In the genomic region with DNA sequence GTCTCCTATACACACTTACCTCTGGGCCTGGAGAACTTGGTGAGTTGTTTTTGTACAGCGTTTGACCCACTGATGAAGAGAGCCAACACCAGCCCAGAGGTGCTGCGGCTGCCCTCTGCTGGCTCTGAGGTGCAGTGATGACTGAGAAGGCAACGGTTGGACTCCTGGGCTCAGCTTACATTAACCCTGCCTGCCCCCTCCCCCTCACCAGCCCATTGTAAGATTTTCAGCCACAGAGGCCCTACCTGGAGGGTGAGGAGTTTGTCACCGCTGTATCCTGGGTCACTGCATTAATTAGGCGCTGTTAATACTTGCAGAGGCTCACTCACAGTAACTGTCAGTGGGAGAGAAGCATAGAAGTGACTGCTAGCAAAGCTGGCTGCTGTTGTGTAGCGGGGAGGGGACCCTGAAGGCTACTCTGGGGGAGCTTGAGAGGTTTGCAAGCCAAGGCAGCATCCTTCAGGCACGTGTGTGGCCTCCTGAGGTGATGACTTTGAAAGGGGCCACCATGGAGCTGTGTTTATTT, we compare ENCODE assay signal across 8 cellular contexts. TPM values are rescaled to one million over a fixed set of nuclear protein-coding genes. Genes with fewer than 3 reads are reported as not detected.
A peak's percentile ranks its signal among the peaks of the same experiment; 100 is the strongest.
DNase-seq lines count a peak whose midpoint lies in the region; FAIRE-seq and TF ChIP-seq lines count a peak whose summit lies in the region.

No MANE protein-coding gene starts in this region.

- H4K5ac ChIP-seq in H1 (ENCODE audit: insufficient read length, low read depth, low read length), result peak overlapping the region; percentile 45

- no peak overlapping the region for H3K4ac ChIP-seq in H1 (replicated peaks; ENCODE audit: insufficient read length, low read depth, low read length)

- no peak overlapping the region for H3K56ac ChIP-seq in H1 (replicated peaks; ENCODE audit: insufficient read length, low read depth, low read length)

- peaks cover 0 to 5% of the 10 kb centered on the region in 2 experiments; a peak in 1 of 4 replicates for H3K79me2 ChIP-seq in H1 (ENCODE audit: control insufficient read depth in 1 of 2, insufficient read depth in 2 of 2, low read length in 2 of 2)

- no peak overlapping the region for H4K91ac ChIP-seq in H1 (replicated peaks; ENCODE audit: insufficient read length, low read length)

- no peak overlapping the region for H3K23ac ChIP-seq in H1 (ENCODE audit: insufficient read length)

- H2BK20ac ChIP-seq in H1 (ENCODE audit: low read length), result 0 out of 2 replicates have a peak overlapping the region, but pooled peaks have one; percentile 1

- H3K79me1 ChIP-seq in H1 (ENCODE audit: low read depth, low read length), result no peaks in the 10 kb centered on the region

- no peaks in the 10 kb centered on the region for H3K27me3 ChIP-seq in H1 (replicated peaks in 1 of 4; ENCODE audit: control insufficient read depth in 3 of 4, extremely low read depth in 1 of 4, insufficient read depth in 3 of 4, low read length in 3 of 4)

- no peaks in the 10 kb centered on the region for H3K23me2 ChIP-seq in H1 (ENCODE audit: low read depth, low read length)

- CTCF ChIA-PET in activated CD4-positive, alpha-beta memory T cell treated with anti-CD3 and anti-CD28 coated beads, Interleukin-2, amount 10 ng/mL, durations not matched to agents 7 days and 5 days (lab: Charles Lee), result interaction anchor here (0.7 to 6.0 kb wide), 15 partner anchors 8 to 275 kb away, joined by 3 to 53 read pairs (median 5); a partner anchor contains a TSS
- CTCF ChIA-PET in H1 (lab: Charles Lee; ENCODE audit: partially characterized antibody), result interaction anchor here (0.6 to 15.4 kb wide), 25 partner anchors 9 to 183 kb away, joined by 3 to 388 read pairs (median 5); a partner anchor contains a TSS

- no peak overlapping the region for H3K9ac ChIP-seq in H1 (replicated peaks in 1 of 4; ENCODE audit: extremely low read depth in 1 of 4, low read depth in 3 of 4, low read length in 3 of 4)

- H3K27ac ChIP-seq in H1 (ENCODE audit: low read depth, low read length), result no peak overlapping the region; the same call in 1 of the 2 replicates

- peak overlapping the region; percentile 20 to 52; a peak in 3 of 4 replicates for H3K4me2 ChIP-seq in H1 (ENCODE audit: insufficient read depth in 1 of 2, low read depth in 2 of 2, low read length in 2 of 2)

- H3K36me3 ChIP-seq in H1 (ENCODE audit: control insufficient read depth in 2 of 4, insufficient read depth in 4 of 4, low read length in 3 of 4), result no peaks in the 10 kb centered on the region

- no peaks in the 10 kb centered on the region for H4K20me1 ChIP-seq in H1 (replicated peaks in 1 of 2; ENCODE audit: control insufficient read depth in 1 of 2, insufficient read depth in 2 of 2, low read length in 2 of 2)

- no peak for TF ChIP-seq POLR2A in H1 (IDR thresholded peaks at IDR 0.05; ENCODE audit: control extremely low read depth in 1 of 2, low read depth in 2 of 2, low read length in 2 of 2)

- H2BK120ac ChIP-seq in H1 (replicated peaks; ENCODE audit: low read depth, low read length), result no peak overlapping the region

- H3K4me1 Mint-ChIP-seq in activated CD4-positive, alpha-beta memory T cell treated with anti-CD3 and anti-CD28 coated beads, Interleukin-2, amount 10 ng/mL, durations not matched to agents 7 days and 5 days, result peaks cover 2% of the 10 kb centered on the region
- peaks cover 27% of the 10 kb centered on the region for H3K4me1 Mint-ChIP-seq in mesothelial cell of epicardium

- no peak overlapping the region for H3K4me3 Mint-ChIP-seq in activated CD4-positive, alpha-beta memory T cell treated with anti-CD3 and anti-CD28 coated beads, Interleukin-2, amount 10 ng/mL, durations not matched to agents 7 days and 5 days
- H3K4me3 Mint-ChIP-seq in mesothelial cell of epicardium, result no peak overlapping the region

- no peak overlapping the region for H2AFZ ChIP-seq in H1 (ENCODE audit: low read length)

- no peak overlapping the region for H3K27ac Mint-ChIP-seq in activated CD4-positive, alpha-beta memory T cell treated with anti-CD3 and anti-CD28 coated beads, Interleukin-2, amount 10 ng/mL, durations not matched to agents 7 days and 5 days
- no peak overlapping the region for H3K27ac Mint-ChIP-seq in mesothelial cell of epicardium

- 0 out of 2 replicates have a peak overlapping the region, but pooled peaks have one; percentile 13 for H2BK12ac ChIP-seq in H1 (ENCODE audit: low read depth, low read length)

- H3K36me3 Mint-ChIP-seq in activated CD4-positive, alpha-beta memory T cell treated with anti-CD3 and anti-CD28 coated beads, Interleukin-2, amount 10 ng/mL, durations not matched to agents 7 days and 5 days (ENCODE audit: low read depth), result no peaks in the 10 kb centered on the region
- H3K36me3 Mint-ChIP-seq in mesothelial cell of epicardium, result peaks cover 3% of the 10 kb centered on the region

- peak; percentile 84 to 88 for TF ChIP-seq RAD21 in H1 (IDR thresholded peaks at IDR 0.05 in 1 of 2, conservative IDR thresholded peaks at IDR 0.05 in 1 of 2; ENCODE audit: low read depth in 2 of 2, low read length in 2 of 2)

- no peaks in the 10 kb centered on the region for H3K27me3 Mint-ChIP-seq in activated CD4-positive, alpha-beta memory T cell treated with anti-CD3 and anti-CD28 coated beads, Interleukin-2, amount 10 ng/mL, durations not matched to agents 7 days and 5 days
- no peaks in the 10 kb centered on the region for H3K27me3 Mint-ChIP-seq in mesothelial cell of epicardium (ENCODE audit: low read depth)

- H3K9me3 ChIP-seq in H1 (ENCODE audit: insufficient read depth in 2 of 2, low read depth in 1 of 2, low read length in 1 of 2), result 0 out of 4 replicates have a peak, but pooled peaks cover 0 to 3% of the 10 kb centered on the region in 2 experiments

- H3K18ac ChIP-seq in H1 (ENCODE audit: extremely low read depth, low read length), result peak overlapping the region; percentile 82; the same call in 1 of the 2 replicates

- H2BK5ac ChIP-seq in H1 (ENCODE audit: low read depth, low read length), result no peak overlapping the region

- peak; percentile 82 for DNase-seq in DMS53 treated with DMSO at 0.1 percent for 48 hours (lab: John Stamatoyannopoulos, UW; ENCODE audit: unreplicated experiment)
- peak; percentile 58 for DNase-seq in HCEC 1CT
- DNase-seq in NCI-H510A treated with DMSO at 0.1 percent for 48 hours (lab: John Stamatoyannopoulos, UW), result peak; percentile 84
- peak; percentile 66 for DNase-seq in activated CD4-positive, alpha-beta memory T cell treated with anti-CD3 and anti-CD28 coated beads, Interleukin-2, amount 10 ng/mL, durations not matched to agents 7 days and 5 days
- DNase-seq in H1 (ENCODE audit: low read depth in 1 of 2, low spot score in 2 of 2), result peak in 1 of 2 experiments; percentile 81
- DNase-seq in mesothelial cell of epicardium (ENCODE audit: low spot score in 2 of 2, unreplicated experiment in 2 of 2), result peak in 1 of 2 experiments; percentile 56
- DNase-seq in stimulated activated CD8-positive, alpha-beta memory T cell treated with anti-CD3 and anti-CD28 coated beads, Interleukin-4, amount 100 ng/mL, for 48 hours, result peak; percentile 72
- DNase-seq in cerebellar nuclear complex (lab: John Stamatoyannopoulos, UW), result no peak

- WGBS in H1 (ENCODE audit: extremely low coverage in 1 of 2, insufficient coverage in 1 of 2, insufficient read length in 1 of 2, insufficient replicate concordance in 2 of 2, low coverage in 1 of 2, low lambda C conversion rate in 2 of 2, missing lambda C conversion rate in 1 of 2), 2 experiments, result 7% methylated on average over 7 of the region's 7 CpGs; no CpG with 5 or more reads in 1 of the 2 experiments

- FAIRE-seq in H1 (lab: Jason Lieb, UNC), result peak; percentile 91

- H2AK5ac ChIP-seq in H1 (ENCODE audit: low read depth, low read length), result no peak overlapping the region

- H4K8ac ChIP-seq in H1 (ENCODE audit: extremely low read depth, insufficient read depth, low read length), result no peak overlapping the region

- peak overlapping the region in 3 of 4 experiments; percentile 30 to 32 (median 31); a peak in 6 of 8 replicates for H3K4me3 ChIP-seq in H1 (ENCODE audit: extremely low read depth in 1 of 4, insufficient read depth in 2 of 4, low read depth in 3 of 4, low read length in 4 of 4)

- no peak for TF ChIP-seq EP300 in H1 (IDR thresholded peaks at IDR 0.05; ENCODE audit: borderline replicate concordance in 1 of 2, low read depth in 2 of 2, low read length in 2 of 2)

- H3K4me1 ChIP-seq in H1 (replicated peaks in 1 of 4; ENCODE audit: control insufficient read depth in 3 of 4, insufficient read depth in 4 of 4, low read length in 3 of 4), result peaks cover 15 to 29% (median 22%) of the 10 kb centered on the region in 4 experiments

- H3K9me3 Mint-ChIP-seq in activated CD4-positive, alpha-beta memory T cell treated with anti-CD3 and anti-CD28 coated beads, Interleukin-2, amount 10 ng/mL, durations not matched to agents 7 days and 5 days, result no peaks in the 10 kb centered on the region
- H3K9me3 Mint-ChIP-seq in mesothelial cell of epicardium, result peaks cover 8% of the 10 kb centered on the region

- 0 out of 2 replicates have a peak overlapping the region, but pooled peaks have one; percentile 5 for H2BK15ac ChIP-seq in H1 (ENCODE audit: low read length)

- H3K14ac ChIP-seq in H1 (ENCODE audit: insufficient read length), result no peak overlapping the region

- TF ChIP-seq CTCF in H1 (IDR thresholded peaks at IDR 0.05; ENCODE audit: control extremely low read depth in 1 of 3, insufficient read depth in 1 of 3, low read depth in 1 of 3, low read length in 3 of 3), result peak; percentile 89 to 95 (median 95)
- peak; percentile 38 for TF ChIP-seq CTCF in mesothelial cell of epicardium (IDR thresholded peaks at IDR 0.05; ENCODE audit: unreplicated experiment)

- POLR2A ChIA-PET in activated CD4-positive, alpha-beta memory T cell treated with anti-CD3 and anti-CD28 coated beads, Interleukin-2, amount 10 ng/mL, durations not matched to agents 7 days and 5 days (lab: Charles Lee), result no interaction called here
- POLR2A ChIA-PET in H1 (lab: Charles Lee; ENCODE audit: partially characterized antibody), result interaction anchor here (0.7 to 2.9 kb wide), 6 partner anchors 11 to 99 kb away, joined by 3 to 12 read pairs (median 4); a partner anchor contains a TSS

RNA-seq across cellular contexts. Expression of a gene that starts 18.9 kb away (rescaled TPM):
- total RNA-seq in activated CD4-positive, alpha-beta memory T cell treated with anti-CD3 and anti-CD28 coated beads, Interleukin-2, amount 10 ng/mL, durations not matched to agents 7 days and 5 days, result under 1 TPM in 1 of 2 experiments, not detected in 1; 0.15 TPM
- total RNA-seq in H1 (2021; fragmentation: NEBNext Ultra II Directional; extraction: Animal tissue kit (Norgen Biotek cat#: 25700)), result not detected in 2 replicates
- polyA plus RNA-seq in H1 (2011; rRNA removed), result not detected in 2 replicates
- not detected for polyA plus RNA-seq in H1 (2011; cell fraction: cytosol; rRNA removed)
- polyA plus RNA-seq in H1 (2011; cell fraction: nucleus; rRNA removed), result not detected
- not detected in 4 replicates for polyA plus RNA-seq in H1 (2012, experiment 1 of 2)
- polyA plus RNA-seq in H1 (2012, experiment 2 of 2), result not detected
- polyA plus RNA-seq in H1 (2013, experiment 1 of 2), result not detected
- not detected for polyA plus RNA-seq in H1 (2013, experiment 2 of 2)
- polyA minus RNA-seq in H1 (2011; rRNA and poly(A)+ RNA removed), result not detected in 2 replicates
- polyA minus RNA-seq in H1 (2011; cell fraction: cytosol; rRNA and poly(A)+ RNA removed), result not detected
- polyA minus RNA-seq in H1 (2011; cell fraction: nucleus; rRNA and poly(A)+ RNA removed), result not detected
- 0.20 to 0.24 TPM (median 0.20 TPM) in 3 replicates for total RNA-seq in mesothelial cell of epicardium

RNA-seq across cellular contexts. Expression of a gene that starts 30.6 kb away (rescaled TPM):
- not detected for total RNA-seq in activated CD4-positive, alpha-beta memory T cell treated with anti-CD3 and anti-CD28 coated beads, Interleukin-2, amount 10 ng/mL, durations not matched to agents 7 days and 5 days
- total RNA-seq in H1 (2021; fragmentation: NEBNext Ultra II Directional; extraction: Animal tissue kit (Norgen Biotek cat#: 25700)), result 0.28 and 0.29 TPM in 2 replicates
- 0.57 and 1.00 TPM in 2 replicates for polyA plus RNA-seq in H1 (2011; rRNA removed)
- 0.53 TPM for polyA plus RNA-seq in H1 (2011; cell fraction: cytosol; rRNA removed)
- 0.47 TPM for polyA plus RNA-seq in H1 (2011; cell fraction: nucleus; rRNA removed)
- 0.19 to 0.74 TPM (median 0.51 TPM) in 4 replicates for polyA plus RNA-seq in H1 (2012, experiment 1 of 2)
- 0.42 TPM for polyA plus RNA-seq in H1 (2012, experiment 2 of 2)
- 0.26 TPM for polyA plus RNA-seq in H1 (2013, experiment 1 of 2)
- polyA plus RNA-seq in H1 (2013, experiment 2 of 2), result 0.17 TPM
- 0.50 and 0.63 TPM in 2 replicates for polyA minus RNA-seq in H1 (2011; rRNA and poly(A)+ RNA removed)
- not detected for polyA minus RNA-seq in H1 (2011; cell fraction: cytosol; rRNA and poly(A)+ RNA removed)
- 0.80 TPM for polyA minus RNA-seq in H1 (2011; cell fraction: nucleus; rRNA and poly(A)+ RNA removed)
- 0.31 to 0.50 TPM (median 0.40 TPM) in 3 replicates for total RNA-seq in mesothelial cell of epicardium

RNA-seq across cellular contexts. Expression of a gene that starts 35.9 kb away (rescaled TPM):
- not detected for total RNA-seq in activated CD4-positive, alpha-beta memory T cell treated with anti-CD3 and anti-CD28 coated beads, Interleukin-2, amount 10 ng/mL, durations not matched to agents 7 days and 5 days
- total RNA-seq in H1 (2021; fragmentation: NEBNext Ultra II Directional; extraction: Animal tissue kit (Norgen Biotek cat#: 25700)), result not detected in 2 replicates
- 0.05 TPM in 1 of 2 replicates, not detected in the other for polyA plus RNA-seq in H1 (2011; rRNA removed)
- 0.08 TPM for polyA plus RNA-seq in H1 (2011; cell fraction: cytosol; rRNA removed)
- polyA plus RNA-seq in H1 (2011; cell fraction: nucleus; rRNA removed), result 0.09 TPM
- not detected in 4 replicates for polyA plus RNA-seq in H1 (2012, experiment 1 of 2)
- polyA plus RNA-seq in H1 (2012, experiment 2 of 2), result not detected
- polyA plus RNA-seq in H1 (2013, experiment 1 of 2), result not detected
- polyA plus RNA-seq in H1 (2013, experiment 2 of 2), result not detected
- 0.16 and 0.41 TPM in 2 replicates for polyA minus RNA-seq in H1 (2011; rRNA and poly(A)+ RNA removed)
- not detected for polyA minus RNA-seq in H1 (2011; cell fraction: cytosol; rRNA and poly(A)+ RNA removed)
- polyA minus RNA-seq in H1 (2011; cell fraction: nucleus; rRNA and poly(A)+ RNA removed), result not detected
- not detected in 3 replicates for total RNA-seq in mesothelial cell of epicardium

RNA-seq across cellular contexts. Expression of a gene that starts 54.9 kb away (rescaled TPM):
- 1 to 10 TPM; 1.4 to 1.6 TPM for total RNA-seq in activated CD4-positive, alpha-beta memory T cell treated with anti-CD3 and anti-CD28 coated beads, Interleukin-2, amount 10 ng/mL, durations not matched to agents 7 days and 5 days
- total RNA-seq in H1 (2021; fragmentation: NEBNext Ultra II Directional; extraction: Animal tissue kit (Norgen Biotek cat#: 25700)), result 22.3 and 23.1 TPM in 2 replicates
- polyA plus RNA-seq in H1 (2011; rRNA removed), result 36.2 and 48.8 TPM in 2 replicates
- 32.2 TPM for polyA plus RNA-seq in H1 (2011; cell fraction: cytosol; rRNA removed)
- polyA plus RNA-seq in H1 (2011; cell fraction: nucleus; rRNA removed), result 27.8 TPM
- polyA plus RNA-seq in H1 (2012, experiment 1 of 2), result 11.7 to 21.5 TPM (median 19.8 TPM) in 4 replicates
- polyA plus RNA-seq in H1 (2012, experiment 2 of 2), result 25.5 TPM
- 17.5 TPM for polyA plus RNA-seq in H1 (2013, experiment 1 of 2)
- polyA plus RNA-seq in H1 (2013, experiment 2 of 2), result 17.5 TPM
- polyA minus RNA-seq in H1 (2011; rRNA and poly(A)+ RNA removed), result 6.4 and 7.2 TPM in 2 replicates
- 15.3 TPM for polyA minus RNA-seq in H1 (2011; cell fraction: cytosol; rRNA and poly(A)+ RNA removed)
- polyA minus RNA-seq in H1 (2011; cell fraction: nucleus; rRNA and poly(A)+ RNA removed), result 10.8 TPM
- total RNA-seq in mesothelial cell of epicardium, result 9.1 to 9.4 TPM (median 9.4 TPM) in 3 replicates

RNA-seq across cellular contexts. Expression of a gene that starts 55.4 kb away (rescaled TPM):
- total RNA-seq in activated CD4-positive, alpha-beta memory T cell treated with anti-CD3 and anti-CD28 coated beads, Interleukin-2, amount 10 ng/mL, durations not matched to agents 7 days and 5 days, result 10 to 100 TPM; 60.6 to 66.3 TPM
- total RNA-seq in H1 (2021; fragmentation: NEBNext Ultra II Directional; extraction: Animal tissue kit (Norgen Biotek cat#: 25700)), result 128 and 130 TPM in 2 replicates
- 221 and 228 TPM in 2 replicates for polyA plus RNA-seq in H1 (2011; rRNA removed)
- 183 TPM for polyA plus RNA-seq in H1 (2011; cell fraction: cytosol; rRNA removed)
- 470 TPM for polyA plus RNA-seq in H1 (2011; cell fraction: nucleus; rRNA removed)
- 107 to 133 TPM (median 128 TPM) in 4 replicates for polyA plus RNA-seq in H1 (2012, experiment 1 of 2)
- 131 TPM for polyA plus RNA-seq in H1 (2012, experiment 2 of 2)
- polyA plus RNA-seq in H1 (2013, experiment 1 of 2), result 125 TPM
- polyA plus RNA-seq in H1 (2013, experiment 2 of 2), result 122 TPM
- polyA minus RNA-seq in H1 (2011; rRNA and poly(A)+ RNA removed), result 326 and 376 TPM in 2 replicates
- 92.1 TPM for polyA minus RNA-seq in H1 (2011; cell fraction: cytosol; rRNA and poly(A)+ RNA removed)
- polyA minus RNA-seq in H1 (2011; cell fraction: nucleus; rRNA and poly(A)+ RNA removed), result 160 TPM
- total RNA-seq in mesothelial cell of epicardium, result 82.5 to 88.1 TPM (median 84.9 TPM) in 3 replicates

Comparison
In these comparisons a context has a peak if more than half of its experiments do, and no peak if none do; other contexts are left out.
1. DNase-seq: peak in DMS53 treated with DMSO at 0.1 percent for 48 hours (single experiment), HCEC 1CT (single experiment), NCI-H510A treated with DMSO at 0.1 percent for 48 hours (single experiment), activated CD4-positive, alpha-beta memory T cell treated with anti-CD3 and anti-CD28 coated beads, Interleukin-2, amount 10 ng/mL, durations not matched to agents 7 days and 5 days (single experiment) and stimulated activated CD8-positive, alpha-beta memory T cell treated with anti-CD3 and anti-CD28 coated beads, Interleukin-4, amount 100 ng/mL, for 48 hours (single experiment); none in cerebellar nuclear complex (0 of 2).